2 cellular contexts compared by ENCODE assay signal in genomic region chr20:45258669-45259068, GRCh38.
TF ChIP-seq lines count a peak whose summit lies in the region.

No MANE protein-coding gene starts in this region.

TF ChIP-seq in GM23338, 12 proteins besides CTCF, POLR2A, EP300 and RAD21:
- TF ChIP-seq EZH2 (IDR thresholded peaks at IDR 0.05; ENCODE audit: low read depth, unreplicated experiment) (no peak), CREB1 (CRISPR knock-in tag; IDR thresholded peaks at IDR 0.05; ENCODE audit: low read depth) (no peak), ZNF114 (CRISPR knock-in tag; IDR thresholded peaks at IDR 0.05) (no peak)
TF ChIP-seq in GM23338: peak in this region for 0.

TF ChIP-seq in H1, 55 proteins besides CTCF, POLR2A, EP300 and RAD21:
- TF ChIP-seq SP4 (IDR thresholded peaks at IDR 0.05; ENCODE audit: low read length) (no peak), RBBP5 (IDR thresholded peaks at IDR 0.05; ENCODE audit: borderline replicate concordance, low read depth, low read length) (no peak), RXRA (IDR thresholded peaks at IDR 0.05; ENCODE audit: insufficient read depth, low read depth, low read length) (no peak), KDM5A (IDR thresholded peaks at IDR 0.05; ENCODE audit: low read length) (no peak), E2F6 (IDR thresholded peaks at IDR 0.05) (no peak), CBX5 (IDR thresholded peaks at IDR 0.05; ENCODE audit: low read depth, low read length) (no peak), POLR2AphosphoS5 (IDR thresholded peaks at IDR 0.05; ENCODE audit: low read depth, low read length) (no peak), EZH2 (IDR thresholded peaks at IDR 0.05; ENCODE audit: low read depth, low read length, severe bottlenecking) (no peak), SAP30 (IDR thresholded peaks at IDR 0.05; ENCODE audit: insufficient read depth, insufficient replicate concordance, low read length) (no peak), EGR1 (IDR thresholded peaks at IDR 0.05; ENCODE audit: borderline replicate concordance, low read depth, low read length) (no peak), SP1 (IDR thresholded peaks at IDR 0.05; ENCODE audit: low read depth, low read length) (no peak), ZNF274 (IDR thresholded peaks at IDR 0.05; ENCODE audit: borderline replicate concordance, extremely low read depth, low read length) (no peak), SRF (IDR thresholded peaks at IDR 0.05; ENCODE audit: low read depth, low read length) (no peak), SIRT6 (IDR thresholded peaks at IDR 0.05; ENCODE audit: low read length) (no peak), GTF2F1 (IDR thresholded peaks at IDR 0.05; ENCODE audit: borderline replicate concordance, low read depth, low read length) (no peak), TBP (IDR thresholded peaks at IDR 0.05; ENCODE audit: low read depth, low read length) (no peak), CREB1 (IDR thresholded peaks at IDR 0.05) (no peak), SIN3A (conservative IDR thresholded peaks at IDR 0.05 in 1 of 2, IDR thresholded peaks at IDR 0.05 in 1 of 2; ENCODE audit: low read depth in 1 of 2, low read length in 2 of 2) (no peak), SIX5 (IDR thresholded peaks at IDR 0.05; ENCODE audit: low read depth, low read length) (no peak)
